In genomic region chr5:61598140-61598539, GRCh38 we compare ENCODE assay signal across 20 cellular contexts.
DNase-seq lines count a peak whose midpoint lies in the region; ATAC-seq and TF ChIP-seq lines count a peak whose summit lies in the region.
"Had no signal": no experiment of that assay in that cellular context is flagged by ENCODE, and none has a peak within 500 bp of the region (broad histone marks: within the 10 kb centered on the region; RNA-seq: fewer than 3 reads in every experiment).

No MANE protein-coding gene starts in this region.

- no peaks in the 10 kb centered on the region for H3K36me3 Mint-ChIP-seq in stimulated activated memory B cell treated with anti-CD40 and anti-IgM and Interleukin-4, amounts not matched to agents 10 μg/mL and 1 μg/mL and 100 μg/mL, for 72 hours
- H3K36me3 Mint-ChIP-seq: CD14-positive monocyte had no signal

- H3K9me3 ChIP-seq in WERI-Rb-1 (ENCODE audit: severe bottlenecking): peaks cover 3% of the 10 kb centered on the region
- H3K9me3 ChIP-seq in sigmoid colon: no peaks in the 10 kb centered on the region
- H3K9me3 ChIP-seq: Caco-2 had no signal

- no peak for TF ChIP-seq POLR2A in sigmoid colon (IDR thresholded peaks at IDR 0.05)

- H3K4me3 Mint-ChIP-seq in stimulated activated memory B cell treated with anti-CD40 and anti-IgM and Interleukin-4, amounts not matched to agents 10 μg/mL and 1 μg/mL and 100 μg/mL, for 72 hours: no peak overlapping the region
- H3K4me3 Mint-ChIP-seq: CD14-positive monocyte had no signal

- no peak for TF ChIP-seq CTCF in WERI-Rb-1 (IDR thresholded peaks at IDR 0.05; ENCODE audit: low read depth, low read length)
- TF ChIP-seq CTCF in sigmoid colon (IDR thresholded peaks at IDR 0.05): no peak

- H3K4me1 ChIP-seq in sigmoid colon: peaks cover 0 to under 1% (median 0%) of the 10 kb centered on the region in 4 donors
- H3K4me1 ChIP-seq: Caco-2 had no signal

- H3K27me3 Mint-ChIP-seq in stimulated activated memory B cell treated with anti-CD40 and anti-IgM and Interleukin-4, amounts not matched to agents 10 μg/mL and 1 μg/mL and 100 μg/mL, for 72 hours: peaks cover 22% of the 10 kb centered on the region

- DNase-seq in NCI-H510A (lab: John Stamatoyannopoulos, UW): peak; percentile 5
- DNase-seq in NCI-H510A treated with DMSO at 0.1 percent for 48 hours (lab: John Stamatoyannopoulos, UW): no peak
- DNase-seq in NCI-H146 (lab: John Stamatoyannopoulos, UW): peak; percentile 80
- peak; percentile 17 for DNase-seq in WERI-Rb-1
- no peak for DNase-seq in sigmoid colon
- no peak for DNase-seq in NCI-H1092 treated with DMSO at 0.1 percent for 48 hours (lab: John Stamatoyannopoulos, UW)
- DNase-seq: 8988T, Caco-2, DMS79 treated with DMSO at 0.1 percent for 48 hours, KG1, NCI-H1048, NCI-H187, NCI-H526 had no signal

- H3K27me3 ChIP-seq in WERI-Rb-1 (ENCODE audit: insufficient read depth, low read depth, severe bottlenecking) (peaks cover 6% of the 10 kb centered on the region), sigmoid colon (no peaks in the 10 kb centered on the region)

- no peaks in the 10 kb centered on the region for H3K36me3 ChIP-seq in WERI-Rb-1
- H3K36me3 ChIP-seq in sigmoid colon: no peaks in the 10 kb centered on the region

- no peaks in the 10 kb centered on the region for H3K4me1 Mint-ChIP-seq in stimulated activated memory B cell treated with anti-CD40 and anti-IgM and Interleukin-4, amounts not matched to agents 10 μg/mL and 1 μg/mL and 100 μg/mL, for 72 hours

- H3K27ac ChIP-seq in WERI-Rb-1 (no peak overlapping the region), sigmoid colon (no peak overlapping the region)
- H3K27ac ChIP-seq: HL-60 had no signal

- H3K4me3 ChIP-seq in WERI-Rb-1 (ENCODE audit: low read depth, low read length): no peak overlapping the region
- H3K4me3 ChIP-seq in sigmoid colon: no peak overlapping the region

- 62 to 76% methylated on average over 2 of the region's 2 CpGs for WGBS in sigmoid colon, 2 donors

- intact Hi-C loops in sigmoid colon (cut with DNase I): no loop called here

- H3K27ac Mint-ChIP-seq in stimulated activated memory B cell treated with anti-CD40 and anti-IgM and Interleukin-4, amounts not matched to agents 10 μg/mL and 1 μg/mL and 100 μg/mL, for 72 hours: no peak overlapping the region
- H3K27ac Mint-ChIP-seq: CD14-positive monocyte had no signal

- TF ChIP-seq EP300 in sigmoid colon (IDR thresholded peaks at IDR 0.05): no peak

- no peaks in the 10 kb centered on the region for H3K9me3 Mint-ChIP-seq in stimulated activated memory B cell treated with anti-CD40 and anti-IgM and Interleukin-4, amounts not matched to agents 10 μg/mL and 1 μg/mL and 100 μg/mL, for 72 hours

- ATAC-seq in stimulated activated memory B cell treated with anti-CD40 and anti-IgM and Interleukin-4, amounts not matched to agents 10 μg/mL and 1 μg/mL and 100 μg/mL, for 72 hours: peak; percentile 37
- no peak for ATAC-seq in HG03108 (IDR thresholded peaks at IDR 0.05; ENCODE audit: unreplicated experiment)
- ATAC-seq: Panc1, Right ventricle myocardium inferior, SK-N-SH treated with all-trans-retinoic acid at 6 μM for 48 hours had no signal

Comparison
In these comparisons a context has a peak if more than half of its experiments do, and no peak if none do; other contexts are left out.
1. DNase-seq: peak in NCI-H510A (single experiment), NCI-H146 (single experiment) and WERI-Rb-1 (single experiment); none in NCI-H510A treated with DMSO at 0.1 percent for 48 hours (single experiment), sigmoid colon (single experiment) and NCI-H1092 treated with DMSO at 0.1 percent for 48 hours (single experiment).